ENCODE assay signal across 9 cellular contexts in the genomic region with DNA sequence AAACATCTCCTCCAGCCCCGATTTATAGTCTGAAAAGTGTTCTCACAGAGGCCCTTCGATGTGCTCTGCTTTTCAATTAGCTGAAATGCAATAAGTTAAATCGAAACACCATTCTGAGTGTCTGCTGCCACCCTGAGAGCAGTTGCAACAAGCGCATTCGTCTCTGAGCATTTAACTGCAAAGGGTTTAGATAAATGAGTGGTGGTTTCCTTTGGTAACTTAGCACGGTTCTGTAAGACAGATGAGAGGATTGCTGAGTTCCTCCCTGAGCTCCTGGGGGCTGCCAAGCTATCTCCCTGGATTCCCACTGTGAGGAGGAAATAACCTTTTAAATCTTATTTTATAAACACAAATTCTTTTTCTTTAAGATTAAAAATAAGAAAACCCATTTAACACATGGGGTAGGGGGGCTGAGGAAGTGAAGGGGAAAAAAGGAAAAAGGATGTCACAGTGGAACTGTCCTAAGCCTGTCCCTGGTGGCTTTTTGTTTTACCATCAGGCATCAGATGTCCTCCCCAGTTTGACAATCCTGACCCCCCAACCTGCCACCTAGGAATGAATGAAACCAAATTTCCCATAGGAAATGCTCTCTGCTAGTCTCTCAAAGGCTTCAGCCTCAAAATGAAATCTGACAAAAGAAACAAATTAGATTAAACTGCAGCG. TPM values are rescaled to one million over a fixed set of nuclear protein-coding genes. Genes with fewer than 3 reads are reported as not detected.
DNase-seq lines count a peak whose midpoint lies in the region; ATAC-seq, FAIRE-seq and TF ChIP-seq lines count a peak whose summit lies in the region.
"Had no signal": no experiment of that assay in that cellular context is flagged by ENCODE, and none has a peak within 500 bp of the region (broad histone marks: within the 10 kb centered on the region; RNA-seq: fewer than 3 reads in every experiment).

No MANE protein-coding gene starts in this region.

- in situ Hi-C loops in K562 (cut with MboI) (loop anchor here (5.0 to 25.0 kb wide), 4 partner anchors 146 to 911 kb away; no protein-coding TSS in a partner anchor), gastrocnemius medialis (cut with MboI; ENCODE audit: low sequenced_read_pairs in 4 of 4) (loop anchor here (5.0 to 10.0 kb wide), 6 partner anchors 489 to 781 kb away; no protein-coding TSS in a partner anchor)

- H4K20me1 ChIP-seq in K562 (replicated peaks; ENCODE audit: control insufficient read depth, insufficient read depth, low read length), result no peaks in the 10 kb centered on the region

- TF ChIP-seq RAD21 in K562 (CRISPR knock-in tag; conservative IDR thresholded peaks at IDR 0.05 in 1 of 2, IDR thresholded peaks at IDR 0.05 in 1 of 2), result peak; percentile 78 to 82

- TF ChIP-seq EP300 in K562 (IDR thresholded peaks at IDR 0.05; ENCODE audit: low read length), result no peak

- CTCF ChIA-PET in K562 (lab: Yijun Ruan, JAX; ENCODE audit: low intra/inter-chr PET ratio), result interaction anchor here (0.6 to 2.6 kb wide), 5 partner anchors 33 to 926 kb away, joined by 3 to 16 read pairs (median 4); no protein-coding TSS in a partner anchor

- no peaks in the 10 kb centered on the region for H3K27me3 ChIP-seq in Peyer's patch
- no peaks in the 10 kb centered on the region for H3K27me3 ChIP-seq in K562 (ENCODE audit: control insufficient read depth in 2 of 2, insufficient read depth in 2 of 2, low read length in 2 of 2)
- H3K27me3 ChIP-seq in iPS-15b (ENCODE audit: control insufficient read depth, insufficient read depth, low read length), result no peaks in the 10 kb centered on the region
- H3K27me3 ChIP-seq in gastrocnemius medialis, result no peaks in the 10 kb centered on the region
- H3K27me3 ChIP-seq: neutrophil had no signal

- intact Hi-C loops in K562 (cut with micrococcal nuclease) (loop anchor here (1.0 to 10.0 kb wide), 4 partner anchors 128 to 919 kb away; no protein-coding TSS in a partner anchor), gastrocnemius medialis (cut with DNase I; ENCODE audit: low total_unique reads) (loop anchor here (5.0 kb wide), 1 partner anchor 306 kb away; a partner anchor contains a TSS)

- POLR2A ChIA-PET in K562 (lab: Yijun Ruan, JAX), result interaction anchor here (0.7 kb wide), 1 partner anchor 171 kb away, joined by 3 read pairs; no protein-coding TSS in a partner anchor

- peak; percentile 96 for TF ChIP-seq CTCF in AG10803 (conservative IDR thresholded peaks at IDR 0.05; ENCODE audit: low read length)
- TF ChIP-seq CTCF in Peyer's patch (IDR thresholded peaks at IDR 0.05), result peak in 4 of 6 experiments; percentile 36 to 62 (median 55)
- peak; percentile 50 to 78 (median 52) for TF ChIP-seq CTCF in K562 (IDR thresholded peaks at IDR 0.05 in 2 of 3, conservative IDR thresholded peaks at IDR 0.05 in 1 of 3; ENCODE audit: insufficient read depth in 2 of 3, low read depth in 1 of 3, low read length in 3 of 3)
- peak; percentile 9 to 51 (median 35) for TF ChIP-seq CTCF in gastrocnemius medialis (IDR thresholded peaks at IDR 0.05 in 4 of 5, conservative IDR thresholded peaks at IDR 0.05 in 1 of 5)

- peak; percentile 85 for DNase-seq in AG10803 (ENCODE audit: low read depth)
- DNase-seq in LHCN-M2 (ENCODE audit: low read depth), result peak; percentile 83
- DNase-seq in Peyer's patch, result no peak
- DNase-seq in K562 (ENCODE audit: extremely low read depth in 1 of 4, low spot score in 3 of 4), result peak in 1 of 4 experiments; percentile 57
- no peak for DNase-seq in gastrocnemius medialis

- H3K36me3 ChIP-seq in Peyer's patch (no peaks in the 10 kb centered on the region), K562 (ENCODE audit: control insufficient read depth, insufficient read depth, low read length) (no peaks in the 10 kb centered on the region), iPS-15b (ENCODE audit: control insufficient read depth, insufficient read depth, low read length) (no peaks in the 10 kb centered on the region), gastrocnemius medialis (no peaks in the 10 kb centered on the region)
- H3K36me3 ChIP-seq: neutrophil had no signal

- BruUV-seq in K562 (replicated peaks; lab: Mats Ljungman, UMichigan), result no TSS peak

- WGBS in K562 (ENCODE audit: insufficient coverage, low coverage, missing lambda C conversion rate), result 12% methylated on average over 7 of the region's 7 CpGs

- ATAC-seq in GM18519 (IDR thresholded peaks at IDR 0.05; ENCODE audit: low FRiP score, unreplicated experiment) (peak; percentile 66), K562 (peak; percentile 84), gastrocnemius medialis (peak; percentile 21 to 36), GM18502 (IDR thresholded peaks at IDR 0.05; ENCODE audit: poor library complexity, unreplicated experiment) (no peak)

- no peaks in the 10 kb centered on the region for H3K9me1 ChIP-seq in K562 (ENCODE audit: control insufficient read depth, insufficient read depth, low read length)

- H3K4me3 ChIP-seq in AG10803 (ENCODE audit: low read length), result no peak overlapping the region
- H3K4me3 ChIP-seq in Peyer's patch, result no peak overlapping the region
- no peak overlapping the region for H3K4me3 ChIP-seq in K562
- H3K4me3 ChIP-seq in iPS-15b (ENCODE audit: low read depth, low read length), result no peak overlapping the region
- H3K4me3 ChIP-seq in gastrocnemius medialis, result no peak overlapping the region

- H3K9ac ChIP-seq in K562 (ENCODE audit: insufficient read depth in 1 of 2, low read depth in 2 of 2, low read length in 2 of 2) (no peak overlapping the region), iPS-15b (ENCODE audit: low read depth, low read length) (peak overlapping the region; percentile 14)

- peak; percentile 87 for FAIRE-seq in K562 (lab: Jason Lieb, UNC)

- H3K9me3 ChIP-seq in Peyer's patch, result no peaks in the 10 kb centered on the region
- no peaks in the 10 kb centered on the region for H3K9me3 ChIP-seq in K562 (replicated peaks; ENCODE audit: control insufficient read depth, insufficient read depth, low read depth, low read length)
- no peaks in the 10 kb centered on the region for H3K9me3 ChIP-seq in iPS-15b (ENCODE audit: control insufficient read depth, insufficient read depth, low read length)
- H3K9me3 ChIP-seq in gastrocnemius medialis, result no peaks in the 10 kb centered on the region
- H3K9me3 ChIP-seq: neutrophil had no signal

- H3K27ac ChIP-seq in Peyer's patch (no peak overlapping the region), K562 (ENCODE audit: extremely low read depth, low read depth, low read length) (no peak overlapping the region), gastrocnemius medialis (no peak overlapping the region)
- H3K27ac ChIP-seq: neutrophil had no signal

- H3K4me2 ChIP-seq in K562 (ENCODE audit: insufficient read depth, low read length), result no peak overlapping the region

- peak overlapping the region; percentile 34; the same call in 1 of the 2 replicates for H2AFZ ChIP-seq in K562 (ENCODE audit: low read depth, low read length)

- H3K4me1 ChIP-seq in Peyer's patch, result no peaks in the 10 kb centered on the region
- H3K4me1 ChIP-seq in K562 (replicated peaks in 1 of 2; ENCODE audit: control insufficient read depth in 2 of 2, insufficient read depth in 2 of 2, low read length in 2 of 2), result no peaks in the 10 kb centered on the region; a peak in 1 of 5 replicates
- peaks cover 9% of the 10 kb centered on the region for H3K4me1 ChIP-seq in iPS-15b (ENCODE audit: control insufficient read depth, insufficient read depth, low read length)
- peaks cover 4 to 9% of the 10 kb centered on the region in 2 donors for H3K4me1 ChIP-seq in gastrocnemius medialis

- TF ChIP-seq POLR2A in Peyer's patch (IDR thresholded peaks at IDR 0.05) (no peak), K562 (conservative IDR thresholded peaks at IDR 0.05) (no peak), gastrocnemius medialis (IDR thresholded peaks at IDR 0.05) (no peak)

- H3K79me2 ChIP-seq in K562 (ENCODE audit: control insufficient read depth, insufficient read depth, low read length), result no peaks in the 10 kb centered on the region

TF ChIP-seq in K562, 482 proteins besides CTCF, POLR2A, EP300 and RAD21 (continues in another document):
- TF ChIP-seq NFATC3 (IDR thresholded peaks at IDR 0.05) (no peak), TEAD1 (CRISPR knock-in tag; IDR thresholded peaks at IDR 0.05) (no peak), PCBP2 (IDR thresholded peaks at IDR 0.05; ENCODE audit: low read depth, low read length, poor library complexity, severe bottlenecking) (no peak)

RNA-seq across cellular contexts. Expression of a gene that starts 56.4 kb away (rescaled TPM):
- total RNA-seq in LHCN-M2 (2014; rRNA removed) (23.1 and 37.2 TPM in 2 replicates), Peyer's patch (10 to 100 TPM; 27.9 to 97.4 (median 54.6) TPM), K562 (2014; rRNA removed) (10.3 and 17.8 TPM in 2 replicates), K562 (2014; rRNA removed; fragmentation: Illumina TruSeq; extraction: Trizol) (29.4 and 32.3 TPM in 2 replicates), K562 (2015; rRNA removed; fragmentation: Illumina TruSeq; extraction: Trizol) (19.5 and 20.0 TPM in 2 replicates), K562 (2021) (30.8 and 34.6 TPM in 2 replicates), gastrocnemius medialis (10 to 100 TPM; 11.5 to 19.9 (median 19.8) TPM)
- polyA plus RNA-seq in LHCN-M2 (2012), result 16.0 TPM
- 48.7 and 75.1 TPM in 2 replicates for total RNA-seq in K562 (2011; cell fraction: chromatin; rRNA removed; ENCODE audit: low replicate concordance)
- 20.5 and 29.2 TPM in 2 replicates for total RNA-seq in K562 (2011; cell fraction: nucleolus; rRNA removed)
- 33.9 and 56.9 TPM in 2 replicates for total RNA-seq in K562 (2011; cell fraction: nucleoplasm; rRNA removed)
- polyA plus RNA-seq in K562 (2011; rRNA removed) (50.5 and 51.3 TPM in 2 replicates), K562 (2014; fragmentation: Illumina TruSeq; extraction: Trizol) (24.7 and 31.8 TPM in 2 replicates), K562 (2014; fragmentation: Nextera tagmentation; extraction: Ambion mirVana) (10 to 100 TPM in 1 of 2 experiments, 1 to 10 TPM in 1; 8.9 to 14.7 TPM), K562 (2014; rRNA removed) (15.5 and 23.9 TPM in 2 replicates)
- 31.8 and 35.3 TPM in 2 replicates for polyA plus RNA-seq in K562 (2011; cell fraction: cytosol; rRNA removed)
- polyA plus RNA-seq in K562 (2011; cell fraction: nucleus; rRNA removed), result 57.7 and 83.1 TPM in 2 replicates
- 20.1 and 25.2 TPM in 2 replicates for polyA plus RNA-seq in K562 (2012)
- polyA minus RNA-seq in K562 (2011; rRNA and poly(A)+ RNA removed), result 69.4 and 73.2 TPM in 2 replicates
- 17.4 and 30.7 TPM in 2 replicates for polyA minus RNA-seq in K562 (2011; cell fraction: cytosol; rRNA and poly(A)+ RNA removed)
- 23.8 and 52.6 TPM in 2 replicates for polyA minus RNA-seq in K562 (2011; cell fraction: nucleus; rRNA and poly(A)+ RNA removed)

Comparison
In these comparisons a context has a peak if more than half of its experiments do, and no peak if none do; other contexts are left out.
1. DNase-seq: peak in AG10803 (single experiment) and LHCN-M2 (single experiment); none in Peyer's patch (0 of 3) and gastrocnemius medialis (0 of 2).
2. CTCF ChIP-seq: peak in every context shown above with its lines; median percentile 96 in AG10803; 55 in Peyer's patch; 52 in K562; 35 in gastrocnemius medialis.